Comparison of ENCODE assay signal across 8 cellular contexts in genomic region chr10:132637477-132638129, GRCh38.
DNase-seq lines count a peak whose midpoint lies in the region; ATAC-seq and TF ChIP-seq lines count a peak whose summit lies in the region.

No MANE protein-coding gene starts in this region.

- H3K4me3 Mint-ChIP-seq in IgD-negative memory B cell: no peak overlapping the region

- no peak overlapping the region for H3K4me3 ChIP-seq in epithelial cell of proximal tubule (ENCODE audit: low read depth, low read length)

- H3K9me3 Mint-ChIP-seq in IgD-negative memory B cell: peaks cover 0 to 6% (median 0%) of the 10 kb centered on the region in 3 donors

- H3K4me1 Mint-ChIP-seq in IgD-negative memory B cell: peaks cover 23 to 35% (median 27%) of the 10 kb centered on the region in 3 donors

- H3K36me3 Mint-ChIP-seq in IgD-negative memory B cell: peaks cover 3% of the 10 kb centered on the region

- peak; percentile 73 for TF ChIP-seq CTCF in epithelial cell of proximal tubule (conservative IDR thresholded peaks at IDR 0.05; ENCODE audit: low read depth, low read length)

- DNase-seq in 8988T (peak; percentile 77), DMS79 (lab: John Stamatoyannopoulos, UW) (peak; percentile 6), SKM-1 treated with dmso at 0.1 percent for 144 hours (lab: John Stamatoyannopoulos, UW; ENCODE audit: unreplicated experiment) (peak; percentile 38), epithelial cell of proximal tubule (ENCODE audit: low read depth) (no peak), midbrain (lab: John Stamatoyannopoulos, UW) (peak; percentile 84)

- H3K27ac Mint-ChIP-seq in IgD-negative memory B cell: peak overlapping the region; percentile 40 to 76 (median 46)

- H3K27me3 Mint-ChIP-seq in IgD-negative memory B cell: no peaks in the 10 kb centered on the region

- no peak for ATAC-seq in GM18873 (IDR thresholded peaks at IDR 0.05; ENCODE audit: low FRiP score, unreplicated experiment)
- no peak for ATAC-seq in GM18861 (IDR thresholded peaks at IDR 0.05; ENCODE audit: unreplicated experiment)
